ENCODE assay signal across 10 cellular contexts in the genomic region with DNA sequence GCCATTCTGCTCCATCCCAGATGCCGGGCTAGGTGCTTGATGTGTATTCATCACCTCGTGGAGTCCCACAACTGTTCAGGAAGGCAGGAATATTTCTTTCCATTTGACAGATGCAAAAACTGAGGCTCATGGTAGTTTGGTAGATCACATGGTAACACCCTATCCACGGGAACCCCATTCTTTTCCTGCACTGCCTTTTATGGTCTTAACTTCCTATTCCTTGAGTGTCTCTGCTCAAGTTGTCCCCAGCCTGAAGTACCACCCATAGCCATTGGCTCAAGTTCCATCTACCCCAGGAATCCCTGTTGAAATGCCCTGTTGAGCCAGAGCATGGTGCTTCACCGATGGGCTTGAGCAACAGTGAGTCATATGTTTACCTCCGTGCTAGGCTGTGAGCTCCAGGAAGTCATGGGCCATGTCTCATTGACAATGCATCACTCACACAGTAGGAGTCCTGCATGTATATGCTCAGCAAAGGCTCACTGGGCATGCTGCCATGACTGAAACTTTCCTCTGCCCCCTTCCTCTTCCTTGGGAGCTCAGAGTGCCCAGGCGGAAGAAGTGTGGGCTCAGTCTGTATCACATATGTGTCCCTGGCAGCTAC.
A peak's percentile ranks its signal among the peaks of the same experiment; 100 is the strongest.
DNase-seq lines count a peak whose midpoint lies in the region; ATAC-seq and TF ChIP-seq lines count a peak whose summit lies in the region.
"Had no signal": no experiment of that assay in that cellular context is flagged by ENCODE, and none has a peak within 500 bp of the region (broad histone marks: within the 10 kb centered on the region; RNA-seq: fewer than 3 reads in every experiment).

No MANE protein-coding gene starts in this region.

- no peak for ATAC-seq in HG03432 (IDR thresholded peaks at IDR 0.05; ENCODE audit: unreplicated experiment)
- ATAC-seq: Right ventricle myocardium inferior had no signal

- intact Hi-C loops in activated naive CD4-positive, alpha-beta T cell treated with anti-CD3 and anti-CD28 coated beads for 36 hours (cut with micrococcal nuclease): no loop called here

- no peaks in the 10 kb centered on the region for H3K79me2 ChIP-seq in osteoblast (ENCODE audit: insufficient read depth, low read length)

- no peaks in the 10 kb centered on the region for H3K4me1 Mint-ChIP-seq in activated naive CD4-positive, alpha-beta T cell treated with anti-CD3 and anti-CD28 coated beads for 36 hours (ENCODE audit: low read depth)

- no peak for TF ChIP-seq CTCF in coronary artery (IDR thresholded peaks at IDR 0.05)
- no peak for TF ChIP-seq CTCF in osteoblast (IDR thresholded peaks at IDR 0.05; ENCODE audit: extremely low read depth, low read depth, low read length)

- no peaks in the 10 kb centered on the region for H3K9me3 Mint-ChIP-seq in activated naive CD4-positive, alpha-beta T cell treated with anti-CD3 and anti-CD28 coated beads for 36 hours

- H4K20me1 ChIP-seq in osteoblast (ENCODE audit: insufficient read depth, low read length): no peaks in the 10 kb centered on the region

- H3K27ac Mint-ChIP-seq in activated naive CD4-positive, alpha-beta T cell treated with anti-CD3 and anti-CD28 coated beads for 36 hours: no peak overlapping the region

- no peaks in the 10 kb centered on the region for H3K27me3 ChIP-seq in osteoblast (ENCODE audit: insufficient read depth, low read length)

- peak overlapping the region; percentile 26 for H3K4me2 ChIP-seq in osteoblast (ENCODE audit: insufficient read depth, low read length)

- H3K4me3 Mint-ChIP-seq in activated naive CD4-positive, alpha-beta T cell treated with anti-CD3 and anti-CD28 coated beads for 36 hours: no peak overlapping the region

- CTCF ChIA-PET in activated naive CD4-positive, alpha-beta T cell treated with anti-CD3 and anti-CD28 coated beads for 36 hours (lab: Charles Lee): no interaction called here

- H3K4me3 ChIP-seq in coronary artery (no peak overlapping the region), osteoblast (ENCODE audit: insufficient read depth, low read length) (no peak overlapping the region)

- no peaks in the 10 kb centered on the region for H3K9me3 ChIP-seq in osteoblast (ENCODE audit: low read depth, low read length)

- peak overlapping the region; percentile 1 for H2AFZ ChIP-seq in osteoblast (ENCODE audit: low read length)

- no peak overlapping the region for H3K27ac ChIP-seq in coronary artery
- H3K27ac ChIP-seq in osteoblast (ENCODE audit: low read depth, low read length): peak overlapping the region; percentile 79

- no peaks in the 10 kb centered on the region for H3K36me3 Mint-ChIP-seq in activated naive CD4-positive, alpha-beta T cell treated with anti-CD3 and anti-CD28 coated beads for 36 hours (ENCODE audit: low read depth)

- no peaks in the 10 kb centered on the region for H3K36me3 ChIP-seq in osteoblast (ENCODE audit: insufficient read depth, low read length)

- peak; percentile 94 for DNase-seq in EL
- DNase-seq in NCI-H2196 (lab: John Stamatoyannopoulos, UW; ENCODE audit: unreplicated experiment): peak; percentile 1
- peak; percentile 55 for DNase-seq in coronary artery (ENCODE audit: low spot score)
- DNase-seq in osteoblast (ENCODE audit: insufficient read length, low spot score, missing footprints): peak; percentile 96
- no peak for DNase-seq in NCI-H446 treated with DMSO at 0.1 percent for 48 hours (lab: John Stamatoyannopoulos, UW)
- DNase-seq in activated naive CD4-positive, alpha-beta T cell treated with anti-CD3 and anti-CD28 coated beads for 36 hours: no peak
- DNase-seq in activated CD4-positive, alpha-beta T cell treated with anti-CD3 and anti-CD28 coated beads, Interleukin-2, amount 50 U/mL, for 4 hours: no peak
- DNase-seq: Karpas-422 had no signal

- H3K4me1 ChIP-seq in osteoblast (ENCODE audit: insufficient read depth, low read length): peaks cover 26% of the 10 kb centered on the region

- peaks cover 1% of the 10 kb centered on the region for H3K27me3 Mint-ChIP-seq in activated naive CD4-positive, alpha-beta T cell treated with anti-CD3 and anti-CD28 coated beads for 36 hours (ENCODE audit: low read depth)

Comparison
In these comparisons a context has a peak if more than half of its experiments do, and no peak if none do; other contexts are left out.
1. DNase-seq: peak in EL (single experiment), NCI-H2196 (single experiment), coronary artery (single experiment) and osteoblast (single experiment); none in NCI-H446 treated with DMSO at 0.1 percent for 48 hours (single experiment), activated naive CD4-positive, alpha-beta T cell treated with anti-CD3 and anti-CD28 coated beads for 36 hours (single experiment) and activated CD4-positive, alpha-beta T cell treated with anti-CD3 and anti-CD28 coated beads, Interleukin-2, amount 50 U/mL, for 4 hours (0 of 2).